In the genomic region with DNA sequence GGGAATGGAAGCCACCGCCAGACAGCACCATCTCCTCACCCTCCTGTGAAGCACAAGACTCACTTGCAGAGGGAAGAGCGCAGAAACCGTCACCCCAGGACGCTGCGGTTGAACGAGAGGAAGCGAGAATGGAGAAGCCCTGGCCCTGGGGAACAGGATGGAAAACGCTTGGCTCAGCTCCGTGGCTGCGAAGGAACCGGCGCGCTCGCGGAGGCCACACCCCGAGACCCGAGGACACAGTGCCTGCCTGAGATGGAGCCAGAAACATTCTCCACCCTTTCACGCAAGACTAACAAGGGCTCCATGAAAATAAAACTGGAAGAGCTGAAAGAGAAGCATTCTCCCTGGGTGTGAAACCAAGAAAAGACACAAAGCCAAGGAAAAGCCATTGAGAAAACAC, we compare ENCODE assay signal across 3 cellular contexts.
"Had no signal": no experiment of that assay in that cellular context is flagged by ENCODE, and none has a peak within 500 bp of the region (broad histone marks: within the 10 kb centered on the region; RNA-seq: fewer than 3 reads in every experiment).

No MANE protein-coding gene starts in this region.

- DNase-seq: GDM1, GF-D8 had no signal

- ATAC-seq: GM12878 had no signal
